ENCODE assay signal across 8 cellular contexts in the genomic region with DNA sequence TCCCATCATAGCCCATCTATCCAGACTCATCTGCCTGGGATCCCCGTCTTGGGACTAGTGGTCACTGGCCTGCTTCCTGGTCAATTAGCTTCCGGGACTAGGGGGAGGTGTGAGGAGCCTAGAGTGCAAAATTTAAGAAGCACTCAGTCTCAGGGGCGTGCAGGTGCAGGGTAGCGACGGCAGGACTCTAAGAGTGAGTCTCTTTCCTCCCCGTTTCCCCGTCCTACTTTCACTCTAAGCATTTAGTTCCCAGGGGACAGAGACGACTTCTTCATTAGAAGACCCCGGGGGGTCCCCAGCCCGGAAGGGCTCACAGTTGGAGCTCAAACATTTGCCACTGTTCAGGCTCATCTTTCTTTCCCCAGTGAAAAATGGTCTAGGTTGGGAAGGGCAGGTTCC. TPM values are rescaled to one million over a fixed set of nuclear protein-coding genes. Genes with fewer than 3 reads are reported as not detected.
DNase-seq lines count a peak whose midpoint lies in the region; FAIRE-seq and TF ChIP-seq lines count a peak whose summit lies in the region.

No MANE protein-coding gene starts in this region.

- no peak overlapping the region for H3K56ac ChIP-seq in H1 (replicated peaks; ENCODE audit: insufficient read length, low read depth, low read length)

- peaks cover 2% of the 10 kb centered on the region; the same call in 1 of the 2 replicates for H3K79me1 ChIP-seq in H1 (ENCODE audit: low read depth, low read length)

- CTCF ChIA-PET in H1 (lab: Charles Lee; ENCODE audit: partially characterized antibody) = interaction anchor here (1.0 to 1.4 kb wide), 3 partner anchors 21 to 48 kb away, joined by 3 read pairs; no protein-coding TSS in a partner anchor

- H3K4me2 ChIP-seq in H1 (ENCODE audit: insufficient read depth in 1 of 2, low read depth in 2 of 2, low read length in 2 of 2) = peak overlapping the region; percentile 92 to 96
- peak overlapping the region; percentile 79 for H3K4me2 ChIP-seq in parathyroid adenoma (ENCODE audit: low read length)

- 0 out of 2 replicates have a peak overlapping the region, but pooled peaks have one; percentile 29 for H2BK20ac ChIP-seq in H1 (ENCODE audit: low read length)

- peak overlapping the region; percentile 73 to 88 (median 85) for H3K4me3 ChIP-seq in H1 (ENCODE audit: extremely low read depth in 1 of 4, insufficient read depth in 2 of 4, low read depth in 3 of 4, low read length in 4 of 4)
- H3K4me3 ChIP-seq in parathyroid adenoma (ENCODE audit: low read depth, low read length) = peak overlapping the region; percentile 73

- H3K23ac ChIP-seq in H1 (ENCODE audit: insufficient read length) = no peak overlapping the region

- H3K9ac ChIP-seq in H1 (replicated peaks in 1 of 4; ENCODE audit: extremely low read depth in 1 of 4, low read depth in 3 of 4, low read length in 3 of 4) (peak overlapping the region in 2 of 4 experiments; percentile 8 to 66; a peak in 1 of 7 replicates), parathyroid adenoma (no peak overlapping the region)

- in situ Hi-C loops in GM13977 (cut with MboI; ENCODE audit: low pct_unique_long_range_greater_than_20kb, low sequenced_read_pairs, unreplicated experiment) = no loop called here

- H3K27ac ChIP-seq in H1 (ENCODE audit: low read depth, low read length) = no peak overlapping the region
- no peak overlapping the region for H3K27ac ChIP-seq in parathyroid adenoma

- H2AFZ ChIP-seq in H1 (ENCODE audit: low read length) (peak overlapping the region; percentile 95), parathyroid adenoma (peak overlapping the region; percentile 90)

- TF ChIP-seq POLR2A in H1 (IDR thresholded peaks at IDR 0.05; ENCODE audit: control extremely low read depth in 1 of 2, low read depth in 2 of 2, low read length in 2 of 2) = no peak
- no peak for TF ChIP-seq POLR2A in H54 (IDR thresholded peaks at IDR 0.05; ENCODE audit: low read depth, low read length)

- no peak overlapping the region for H2BK12ac ChIP-seq in H1 (ENCODE audit: low read depth, low read length)

- peaks cover 7% of the 10 kb centered on the region for H3K23me2 ChIP-seq in H1 (ENCODE audit: low read depth, low read length)

- H3K18ac ChIP-seq in H1 (ENCODE audit: extremely low read depth, low read length) = peak overlapping the region; percentile 80

- peak overlapping the region; percentile 57 for H4K5ac ChIP-seq in H1 (ENCODE audit: insufficient read length, low read depth, low read length)

- peak overlapping the region; percentile 41; the same call in 1 of the 2 replicates for H2BK5ac ChIP-seq in H1 (ENCODE audit: low read depth, low read length)

- 0 out of 2 replicates have a peak overlapping the region, but pooled peaks have one; percentile 61 for H2BK15ac ChIP-seq in H1 (ENCODE audit: low read length)

- H3K14ac ChIP-seq in H1 (ENCODE audit: insufficient read length) = no peak overlapping the region

- peak overlapping the region; percentile 14 for H4K91ac ChIP-seq in H1 (replicated peaks; ENCODE audit: insufficient read length, low read length)

- TF ChIP-seq CTCF in GM13977 (IDR thresholded peaks at IDR 0.05; ENCODE audit: extremely low read depth, insufficient read depth, missing control alignments) (no peak), H1 (IDR thresholded peaks at IDR 0.05; ENCODE audit: control extremely low read depth in 1 of 3, insufficient read depth in 1 of 3, low read depth in 1 of 3, low read length in 3 of 3) (no peak), parathyroid adenoma (IDR thresholded peaks at IDR 0.05) (no peak)

- H3K36me3 ChIP-seq in H1 (ENCODE audit: control insufficient read depth in 2 of 4, insufficient read depth in 4 of 4, low read length in 3 of 4) (0 out of 8 replicates have a peak, but pooled peaks cover 0 to 3% (median 0%) of the 10 kb centered on the region in 4 experiments), parathyroid adenoma (ENCODE audit: control insufficient read depth, insufficient read depth, low read length) (no peaks in the 10 kb centered on the region)

- H3K4me1 ChIP-seq in H1 (replicated peaks in 1 of 4; ENCODE audit: control insufficient read depth in 3 of 4, insufficient read depth in 4 of 4, low read length in 3 of 4) (peaks cover 0 to 11% (median 9%) of the 10 kb centered on the region in 4 experiments; a peak in 5 of 7 replicates), parathyroid adenoma (peaks cover 5% of the 10 kb centered on the region)

- no peak overlapping the region for H2AK5ac ChIP-seq in H1 (ENCODE audit: low read depth, low read length)

- POLR2A ChIA-PET in H1 (lab: Charles Lee; ENCODE audit: partially characterized antibody) = interaction anchor here (1.1 to 3.2 kb wide), 7 partner anchors 9 to 49 kb away, joined by 3 to 19 read pairs (median 5); a partner anchor contains a TSS

- peak; percentile 65 for DNase-seq in GM13977 (ENCODE audit: low spot score)
- DNase-seq in NAMALWA (ENCODE audit: low spot score) = peak; percentile 56
- DNase-seq in H1 (ENCODE audit: low read depth in 1 of 2, low spot score in 2 of 2) = no peak
- DNase-seq in H54 (ENCODE audit: insufficient read length, low spot score) = no peak
- no peak for DNase-seq in OCI-M2 (lab: John Stamatoyannopoulos, UW; ENCODE audit: unreplicated experiment)
- no peak for DNase-seq in retina
- DNase-seq in hepatic stellate cell (ENCODE audit: low spot score) = no peak

- H3K9me3 ChIP-seq in H1 (ENCODE audit: insufficient read depth in 2 of 2, low read depth in 1 of 2, low read length in 1 of 2) (no peaks in the 10 kb centered on the region), parathyroid adenoma (ENCODE audit: control insufficient read depth, low read length) (no peaks in the 10 kb centered on the region)

- H3K27me3 ChIP-seq in H1 (replicated peaks in 1 of 4; ENCODE audit: control insufficient read depth in 3 of 4, extremely low read depth in 1 of 4, insufficient read depth in 3 of 4, low read length in 3 of 4) (peaks cover 15 to 31% (median 26%) of the 10 kb centered on the region in 4 experiments), parathyroid adenoma (ENCODE audit: control insufficient read depth, insufficient read depth, low read length) (no peaks in the 10 kb centered on the region)

- no peak for TF ChIP-seq EP300 in H1 (IDR thresholded peaks at IDR 0.05; ENCODE audit: borderline replicate concordance in 1 of 2, low read depth in 2 of 2, low read length in 2 of 2)

- 40% methylated on average over 10 of the region's 10 CpGs; no CpG with 5 or more reads in 1 of the 2 experiments for WGBS in H1 (ENCODE audit: extremely low coverage in 1 of 2, insufficient coverage in 1 of 2, insufficient read length in 1 of 2, insufficient replicate concordance in 2 of 2, low coverage in 1 of 2, low lambda C conversion rate in 2 of 2, missing lambda C conversion rate in 1 of 2), 2 experiments

- H3K4ac ChIP-seq in H1 (replicated peaks; ENCODE audit: insufficient read length, low read depth, low read length) = peak overlapping the region; percentile 1

- H3K79me2 ChIP-seq in H1 (ENCODE audit: control insufficient read depth in 1 of 2, insufficient read depth in 2 of 2, low read length in 2 of 2) (peaks cover 0 to 35% of the 10 kb centered on the region in 2 experiments; a peak in 3 of 4 replicates), parathyroid adenoma (peaks cover 10% of the 10 kb centered on the region)

- H2BK120ac ChIP-seq in H1 (replicated peaks; ENCODE audit: low read depth, low read length) = no peak overlapping the region

- peaks cover 2 to 7% of the 10 kb centered on the region in 2 experiments for H4K20me1 ChIP-seq in H1 (replicated peaks in 1 of 2; ENCODE audit: control insufficient read depth in 1 of 2, insufficient read depth in 2 of 2, low read length in 2 of 2)

- TF ChIP-seq RAD21 in H1 (IDR thresholded peaks at IDR 0.05 in 1 of 2, conservative IDR thresholded peaks at IDR 0.05 in 1 of 2; ENCODE audit: low read depth in 2 of 2, low read length in 2 of 2) = no peak

- FAIRE-seq in H1 (lab: Jason Lieb, UNC) = no peak
- FAIRE-seq in H54 (lab: Jason Lieb, UNC) = no peak

- no peak overlapping the region for H4K8ac ChIP-seq in H1 (ENCODE audit: extremely low read depth, insufficient read depth, low read length)

RNA-seq across cellular contexts. Expression of a gene that starts 0.7 kb away (rescaled TPM):
- total RNA-seq in H1 (2021; fragmentation: NEBNext Ultra II Directional; extraction: Animal tissue kit (Norgen Biotek cat#: 25700)) = 59.1 and 60.8 TPM in 2 replicates
- polyA plus RNA-seq in H1 (2011; rRNA removed) = 95.1 and 147 TPM in 2 replicates
- polyA plus RNA-seq in H1 (2011; cell fraction: cytosol; rRNA removed) = 95.2 TPM
- polyA plus RNA-seq in H1 (2011; cell fraction: nucleus; rRNA removed) = 38.1 TPM
- 70.6 to 88.5 TPM (median 80.3 TPM) in 4 replicates for polyA plus RNA-seq in H1 (2012, experiment 1 of 2)
- polyA plus RNA-seq in H1 (2012, experiment 2 of 2) = 69.8 TPM
- polyA plus RNA-seq in H1 (2013, experiment 1 of 2) = 73.2 TPM
- polyA plus RNA-seq in H1 (2013, experiment 2 of 2) = 67.4 TPM
- polyA minus RNA-seq in H1 (2011; rRNA and poly(A)+ RNA removed) = 34.4 and 37.8 TPM in 2 replicates
- 18.0 TPM for polyA minus RNA-seq in H1 (2011; cell fraction: cytosol; rRNA and poly(A)+ RNA removed)
- polyA minus RNA-seq in H1 (2011; cell fraction: nucleus; rRNA and poly(A)+ RNA removed) = 19.0 TPM

RNA-seq across cellular contexts. Expression of a gene that starts 48.9 kb away (rescaled TPM):
- total RNA-seq in H1 (2021; fragmentation: NEBNext Ultra II Directional; extraction: Animal tissue kit (Norgen Biotek cat#: 25700)) = 122 and 126 TPM in 2 replicates
- polyA plus RNA-seq in H1 (2011; rRNA removed) = 163 and 189 TPM in 2 replicates
- 163 TPM for polyA plus RNA-seq in H1 (2011; cell fraction: cytosol; rRNA removed)
- polyA plus RNA-seq in H1 (2011; cell fraction: nucleus; rRNA removed) = 787 TPM
- 101 to 123 TPM (median 119 TPM) in 4 replicates for polyA plus RNA-seq in H1 (2012, experiment 1 of 2)
- polyA plus RNA-seq in H1 (2012, experiment 2 of 2) = 67.9 TPM
- 84.0 TPM for polyA plus RNA-seq in H1 (2013, experiment 1 of 2)
- polyA plus RNA-seq in H1 (2013, experiment 2 of 2) = 75.7 TPM
- 209 and 221 TPM in 2 replicates for polyA minus RNA-seq in H1 (2011; rRNA and poly(A)+ RNA removed)
- 98.1 TPM for polyA minus RNA-seq in H1 (2011; cell fraction: cytosol; rRNA and poly(A)+ RNA removed)
- 319 TPM for polyA minus RNA-seq in H1 (2011; cell fraction: nucleus; rRNA and poly(A)+ RNA removed)

RNA-seq across cellular contexts. Expression of a gene that starts 49.0 kb away (rescaled TPM):
- total RNA-seq in H1 (2021; fragmentation: NEBNext Ultra II Directional; extraction: Animal tissue kit (Norgen Biotek cat#: 25700)) = 27.1 and 28.9 TPM in 2 replicates
- polyA plus RNA-seq in H1 (2011; rRNA removed) = 10.3 and 12.1 TPM in 2 replicates
- polyA plus RNA-seq in H1 (2011; cell fraction: cytosol; rRNA removed) = 14.0 TPM
- 4.5 TPM for polyA plus RNA-seq in H1 (2011; cell fraction: nucleus; rRNA removed)
- 12.1 to 22.5 TPM (median 16.3 TPM) in 4 replicates for polyA plus RNA-seq in H1 (2012, experiment 1 of 2)
- polyA plus RNA-seq in H1 (2012, experiment 2 of 2) = 5.7 TPM
- polyA plus RNA-seq in H1 (2013, experiment 1 of 2) = 16.5 TPM
- 18.0 TPM for polyA plus RNA-seq in H1 (2013, experiment 2 of 2)
- polyA minus RNA-seq in H1 (2011; rRNA and poly(A)+ RNA removed) = 6.4 and 7.3 TPM in 2 replicates
- 4.1 TPM for polyA minus RNA-seq in H1 (2011; cell fraction: cytosol; rRNA and poly(A)+ RNA removed)
- polyA minus RNA-seq in H1 (2011; cell fraction: nucleus; rRNA and poly(A)+ RNA removed) = 10.2 TPM

RNA-seq across cellular contexts. Expression of a gene that starts 58.9 kb away (rescaled TPM):
- 35.1 and 35.8 TPM in 2 replicates for total RNA-seq in H1 (2021; fragmentation: NEBNext Ultra II Directional; extraction: Animal tissue kit (Norgen Biotek cat#: 25700))
- polyA plus RNA-seq in H1 (2011; rRNA removed) = 29.2 and 29.7 TPM in 2 replicates
- 39.6 TPM for polyA plus RNA-seq in H1 (2011; cell fraction: cytosol; rRNA removed)
- polyA plus RNA-seq in H1 (2011; cell fraction: nucleus; rRNA removed) = 39.0 TPM
- polyA plus RNA-seq in H1 (2012, experiment 1 of 2) = 30.6 to 40.3 TPM (median 34.1 TPM) in 4 replicates
- 3.3 TPM for polyA plus RNA-seq in H1 (2012, experiment 2 of 2)
- 35.1 TPM for polyA plus RNA-seq in H1 (2013, experiment 1 of 2)
- 34.0 TPM for polyA plus RNA-seq in H1 (2013, experiment 2 of 2)
- polyA minus RNA-seq in H1 (2011; rRNA and poly(A)+ RNA removed) = 81.9 and 84.1 TPM in 2 replicates
- 16.6 TPM for polyA minus RNA-seq in H1 (2011; cell fraction: cytosol; rRNA and poly(A)+ RNA removed)
- polyA minus RNA-seq in H1 (2011; cell fraction: nucleus; rRNA and poly(A)+ RNA removed) = 43.9 TPM

Comparison
In these comparisons a context has a peak if more than half of its experiments do, and no peak if none do; other contexts are left out.
1. DNase-seq: peak in GM13977 (single experiment) and NAMALWA (single experiment); none in H1 (0 of 2), H54 (single experiment), OCI-M2 (single experiment), retina (single experiment) and hepatic stellate cell (single experiment).